In the genomic region with DNA sequence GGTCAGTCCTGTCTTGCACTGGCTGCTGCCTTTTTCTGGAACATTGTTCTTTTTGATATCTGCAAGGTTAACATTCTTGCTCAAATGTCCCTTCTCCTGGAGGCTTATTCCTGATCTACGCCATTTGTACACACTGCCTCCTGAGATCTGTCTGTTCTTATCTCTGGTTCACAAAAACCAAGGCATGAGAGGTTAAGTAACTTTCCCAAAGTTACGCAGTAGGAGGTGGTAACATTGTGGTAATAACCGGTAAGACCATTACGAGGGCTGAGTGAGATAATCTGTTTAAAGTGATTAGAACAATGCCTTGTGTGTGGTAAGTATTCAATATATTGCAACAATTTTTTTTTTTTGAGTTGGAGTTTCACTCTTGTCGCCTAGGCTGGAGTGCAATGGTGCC, we compare ENCODE assay signal across 11 cellular contexts.
"Had no signal": no experiment of that assay in that cellular context is flagged by ENCODE, and none has a peak within 500 bp of the region (broad histone marks: within the 10 kb centered on the region; RNA-seq: fewer than 3 reads in every experiment).

No MANE protein-coding gene starts in this region.

- H3K4me2 ChIP-seq: GM23338 had no signal

- H3K4me1 ChIP-seq: HAP-1 had no signal

- H3K9ac ChIP-seq: GM23248 had no signal

- H3K27ac ChIP-seq: GM23248 had no signal

- H2AFZ ChIP-seq: GM23248, GM23338 had no signal

- H3K9me3 ChIP-seq: HAP-1 had no signal

- H3K36me3 ChIP-seq: HAP-1 had no signal

- DNase-seq: GM23248, GOT3, H7, H9, HCEC 1CT, HFFc6 had no signal

- FAIRE-seq: H1, H54 had no signal

- H3K4me3 ChIP-seq: GM23248, GM23338, HAP-1 had no signal

- ATAC-seq: GM23338, HCT116 had no signal
